In the genomic region with DNA sequence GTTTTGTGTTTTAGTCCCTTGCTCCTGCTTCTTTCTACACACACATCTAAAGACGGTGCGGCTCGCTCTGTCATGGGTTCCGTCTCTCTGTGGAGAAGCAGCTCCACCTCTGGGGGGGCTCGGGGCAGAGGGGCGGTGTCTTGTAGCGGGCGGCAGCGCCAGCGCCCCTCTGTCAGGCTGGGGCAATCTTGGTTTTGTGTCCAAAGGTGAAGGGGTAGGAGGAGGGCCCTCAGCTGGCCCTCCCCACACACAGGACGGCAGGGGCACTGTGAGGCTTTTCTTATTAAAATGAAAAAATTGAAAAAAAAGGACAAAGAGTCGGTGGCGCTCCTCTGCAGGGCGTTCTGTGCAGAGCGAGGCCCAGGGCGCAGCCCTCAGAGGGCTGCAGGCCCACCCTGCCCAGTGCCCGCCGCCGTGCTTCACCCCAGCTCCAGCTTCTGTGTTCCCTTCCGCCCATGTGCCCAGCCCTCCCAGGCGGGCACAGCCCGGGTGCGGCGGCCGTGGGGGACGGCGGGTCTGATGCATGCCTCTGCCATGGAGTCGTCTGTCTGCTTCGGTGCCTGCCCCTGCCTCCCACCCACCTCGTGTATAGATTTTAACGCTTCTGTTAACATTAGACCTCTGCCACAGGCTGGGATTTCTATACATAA, we compare ENCODE assay signal across 20 cellular contexts. TPM values are rescaled to one million over a fixed set of nuclear protein-coding genes. Genes with fewer than 3 reads are reported as not detected.
DNase-seq lines count a peak whose midpoint lies in the region; ATAC-seq, FAIRE-seq and TF ChIP-seq lines count a peak whose summit lies in the region.
"Had no signal": no experiment of that assay in that cellular context is flagged by ENCODE, and none has a peak within 500 bp of the region (broad histone marks: within the 10 kb centered on the region; RNA-seq: fewer than 3 reads in every experiment).

No MANE protein-coding gene starts in this region.

- CTCF ChIA-PET in activated CD8-positive, alpha-beta T cell treated with anti-CD3 and anti-CD28 coated beads for 36 hours (lab: Charles Lee), result no interaction called here

- no peak for FAIRE-seq in RCC 7860 (lab: Jason Lieb, UNC)
- FAIRE-seq in H54 (lab: Jason Lieb, UNC), result no peak
- FAIRE-seq: A549, HTR-8/SVneo had no signal

- DNase-seq in coronary artery (ENCODE audit: low spot score) (no peak), esophagus squamous epithelium (lab: John Stamatoyannopoulos, UW) (no peak), progenitor cell of endocrine pancreas (ENCODE audit: low spot score, unreplicated experiment) (no peak), uterus (no peak), RCC 7860 (ENCODE audit: low spot score) (no peak), H54 (ENCODE audit: insufficient read length, low spot score) (no peak)
- no peak for DNase-seq in activated CD8-positive, alpha-beta T cell treated with anti-CD3 and anti-CD28 coated beads for 36 hours
- DNase-seq: CD4-positive, alpha-beta T cell; DMS153; GDM1; Karpas-422; NCI-H1436; NCI-H2029 treated with DMSO at 0.1 percent for 48 hours; NCI-H446 treated with DMSO at 0.1 percent for 48 hours; NCI-H69; Right ventricle myocardium superior had no signal

- H3K27ac Mint-ChIP-seq in progenitor cell of endocrine pancreas, result peak overlapping the region; percentile 10
- no peak overlapping the region for H3K27ac Mint-ChIP-seq in activated CD8-positive, alpha-beta T cell treated with anti-CD3 and anti-CD28 coated beads for 36 hours
- H3K27ac Mint-ChIP-seq: CD4-positive, alpha-beta T cell; IgD-negative memory B cell had no signal

- H3K27me3 ChIP-seq in esophagus squamous epithelium (peaks cover 0 to 31% (median 3%) of the 10 kb centered on the region in 4 donors), uterus (no peaks in the 10 kb centered on the region)
- H3K27me3 ChIP-seq: Peyer's patch had no signal

- H3K4me3 ChIP-seq in coronary artery (peak overlapping the region; percentile 62), esophagus squamous epithelium (no peak overlapping the region), uterus (no peak overlapping the region)
- H3K4me3 ChIP-seq: A549 had no signal

- H3K9me3 ChIP-seq in esophagus squamous epithelium (no peaks in the 10 kb centered on the region), uterus (no peaks in the 10 kb centered on the region)
- H3K9me3 ChIP-seq: A549, Peyer's patch had no signal

- H3K4me3 Mint-ChIP-seq in progenitor cell of endocrine pancreas (ENCODE audit: low read depth), result no peak overlapping the region
- H3K4me3 Mint-ChIP-seq in activated CD8-positive, alpha-beta T cell treated with anti-CD3 and anti-CD28 coated beads for 36 hours, result no peak overlapping the region
- H3K4me3 Mint-ChIP-seq: CD4-positive, alpha-beta T cell; IgD-negative memory B cell had no signal

- no peak for TF ChIP-seq POLR2A in esophagus squamous epithelium (IDR thresholded peaks at IDR 0.05)
- TF ChIP-seq POLR2A in uterus (IDR thresholded peaks at IDR 0.05), result no peak
- TF ChIP-seq POLR2A in H54 (IDR thresholded peaks at IDR 0.05; ENCODE audit: low read depth, low read length), result no peak

- no peaks in the 10 kb centered on the region for H3K27me3 Mint-ChIP-seq in progenitor cell of endocrine pancreas
- no peaks in the 10 kb centered on the region for H3K27me3 Mint-ChIP-seq in activated CD8-positive, alpha-beta T cell treated with anti-CD3 and anti-CD28 coated beads for 36 hours
- H3K27me3 Mint-ChIP-seq: CD4-positive, alpha-beta T cell; IgD-negative memory B cell had no signal

- POLR2A ChIA-PET in activated CD8-positive, alpha-beta T cell treated with anti-CD3 and anti-CD28 coated beads for 36 hours (lab: Charles Lee), result no interaction called here

- H3K4me1 Mint-ChIP-seq in progenitor cell of endocrine pancreas (ENCODE audit: low read depth), result no peaks in the 10 kb centered on the region
- H3K4me1 Mint-ChIP-seq in activated CD8-positive, alpha-beta T cell treated with anti-CD3 and anti-CD28 coated beads for 36 hours (ENCODE audit: low read depth), result no peaks in the 10 kb centered on the region
- H3K4me1 Mint-ChIP-seq: IgD-negative memory B cell had no signal

- peaks cover 0 to 28% (median 0%) of the 10 kb centered on the region in 3 donors for H3K36me3 ChIP-seq in esophagus squamous epithelium
- no peaks in the 10 kb centered on the region for H3K36me3 ChIP-seq in uterus
- H3K36me3 ChIP-seq: Peyer's patch had no signal

- no peak for ATAC-seq in activated CD8-positive, alpha-beta T cell treated with anti-CD3 and anti-CD28 coated beads for 36 hours
- ATAC-seq: A549 had no signal

- peaks cover 4% of the 10 kb centered on the region for H3K36me3 Mint-ChIP-seq in progenitor cell of endocrine pancreas (ENCODE audit: insufficient read depth)
- H3K36me3 Mint-ChIP-seq in activated CD8-positive, alpha-beta T cell treated with anti-CD3 and anti-CD28 coated beads for 36 hours (ENCODE audit: low read depth), result no peaks in the 10 kb centered on the region

- H3K9me3 Mint-ChIP-seq in progenitor cell of endocrine pancreas (ENCODE audit: low read depth), result no peaks in the 10 kb centered on the region
- H3K9me3 Mint-ChIP-seq in activated CD8-positive, alpha-beta T cell treated with anti-CD3 and anti-CD28 coated beads for 36 hours, result no peaks in the 10 kb centered on the region
- H3K9me3 Mint-ChIP-seq: CD4-positive, alpha-beta T cell; IgD-negative memory B cell had no signal

- intact Hi-C loops in esophagus squamous epithelium (cut with DNase I) (no loop called here), uterus (cut with DNase I; ENCODE audit: low total_unique reads) (no loop called here)
- intact Hi-C loops in activated CD8-positive, alpha-beta T cell treated with anti-CD3 and anti-CD28 coated beads for 36 hours (cut with micrococcal nuclease), result no loop called here

- no peak for TF ChIP-seq CTCF in coronary artery (IDR thresholded peaks at IDR 0.05)
- no peak for TF ChIP-seq CTCF in esophagus squamous epithelium (IDR thresholded peaks at IDR 0.05)
- TF ChIP-seq CTCF in progenitor cell of endocrine pancreas (IDR thresholded peaks at IDR 0.05; ENCODE audit: unreplicated experiment), result no peak
- no peak for TF ChIP-seq CTCF in uterus (IDR thresholded peaks at IDR 0.05)
- no peak for TF ChIP-seq CTCF in activated CD8-positive, alpha-beta T cell treated with anti-CD3 and anti-CD28 coated beads for 36 hours (IDR thresholded peaks at IDR 0.05)

- peak overlapping the region; percentile 96 to 99 for H3K27ac ChIP-seq in coronary artery
- H3K27ac ChIP-seq in esophagus squamous epithelium, result peak overlapping the region; percentile 77 to 90 (median 84)
- H3K27ac ChIP-seq in uterus, result peak overlapping the region; percentile 89 to 96
- H3K27ac ChIP-seq: A549 had no signal

- H3K4me1 ChIP-seq in esophagus squamous epithelium (peaks cover 0 to 44% (median 14%) of the 10 kb centered on the region in 3 donors), uterus (peaks cover 0 to 18% of the 10 kb centered on the region in 2 donors)

- 58 to 62% methylated on average over 7 to 14 of the region's 31 CpGs for WGBS in esophagus squamous epithelium, 2 donors

RNA-seq across cellular contexts. Expression of a gene that starts 24.6 kb away (rescaled TPM):
- total RNA-seq in esophagus squamous epithelium (10 to 100 TPM; 21.5 to 45.0 (median 30.1) TPM), progenitor cell of endocrine pancreas (30.4 and 33.3 TPM in 2 replicates), uterus (10 to 100 TPM; 17.1 to 72.6 (median 23.6) TPM)
- 10 to 100 TPM; 13.2 to 14.0 TPM for total RNA-seq in activated CD8-positive, alpha-beta T cell treated with anti-CD3 and anti-CD28 coated beads for 36 hours
